Comparison of ENCODE assay signal across 11 cellular contexts in the genomic region with DNA sequence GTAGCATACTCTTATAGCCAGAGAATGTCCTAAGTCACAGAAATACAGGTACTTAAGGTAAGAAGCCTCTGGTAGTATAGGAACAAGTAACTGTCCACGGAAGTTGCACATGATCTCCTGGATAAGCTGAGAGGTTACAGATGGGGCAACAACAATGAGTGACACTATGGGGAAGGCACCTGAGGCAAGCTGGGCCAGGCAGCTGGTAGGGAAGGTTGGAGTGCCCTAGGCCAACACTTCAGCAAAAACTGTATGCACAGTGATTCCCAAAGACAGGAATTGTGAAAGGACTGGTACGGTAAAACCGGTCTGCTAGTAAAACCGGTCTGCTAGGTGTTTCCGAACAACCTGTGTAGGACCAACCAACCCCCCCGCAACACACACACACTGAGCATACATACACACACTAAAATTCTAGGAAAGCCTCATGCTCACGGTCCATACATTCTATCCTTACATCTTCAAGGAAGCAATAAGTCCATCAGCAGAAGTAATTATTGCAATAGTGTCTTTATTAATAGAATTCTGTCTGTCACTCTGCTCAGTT. TPM values are rescaled to one million over a fixed set of nuclear protein-coding genes. Genes with fewer than 3 reads are reported as not detected.
"Had no signal": no experiment of that assay in that cellular context is flagged by ENCODE, and none has a peak within 500 bp of the region (broad histone marks: within the 10 kb centered on the region; RNA-seq: fewer than 3 reads in every experiment).

No MANE protein-coding gene starts in this region.

RNA-seq across cellular contexts. Expression of a gene that starts 28.6 kb away (rescaled TPM):
- total RNA-seq: OCI-LY7, PC-3, PC-9, Peyer's patch, Right ventricle myocardium inferior, Right ventricle myocardium superior, RPMI7951, SJCRH30, SJSA1, SK-MEL-5 had no signal
- polyA plus RNA-seq: SK-N-SH had no signal
